1 cellular context compared by ENCODE assay signal in the genomic region with DNA sequence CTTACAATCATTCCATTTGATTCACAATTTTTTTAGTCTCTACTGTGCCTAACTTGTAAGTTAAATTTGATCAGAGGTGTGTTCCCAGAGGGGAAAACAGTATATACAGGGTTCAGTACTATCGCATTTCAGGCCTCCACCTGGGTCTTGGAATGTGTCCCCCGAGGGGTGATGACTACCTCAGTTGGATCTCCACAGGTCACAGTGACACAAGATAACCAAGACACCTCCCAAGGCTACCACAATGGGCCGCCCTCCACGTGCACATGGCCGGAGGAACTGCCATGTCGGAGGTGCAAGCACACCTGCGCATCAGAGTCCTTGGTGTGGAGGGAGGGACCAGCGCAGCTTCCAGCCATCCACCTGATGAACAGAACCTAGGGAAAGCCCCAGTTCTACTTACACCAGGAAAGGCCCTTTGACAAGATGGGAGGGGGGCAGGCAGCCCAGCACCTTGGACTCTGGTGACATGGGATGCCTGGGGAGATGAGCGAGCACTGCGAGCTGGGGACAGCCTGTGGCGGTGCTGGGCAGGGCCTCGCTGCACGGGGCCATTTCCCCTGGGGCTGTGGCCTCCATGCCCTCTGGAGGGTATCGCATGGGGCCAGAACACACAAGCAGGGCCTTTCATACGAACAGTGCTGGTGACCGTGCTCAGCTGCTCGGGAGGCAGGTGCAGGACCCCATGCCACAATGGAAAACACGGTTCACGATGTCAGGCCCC.
TF ChIP-seq lines count a peak whose summit lies in the region.

No MANE protein-coding gene starts in this region.

TF ChIP-seq in IMR-90, 13 proteins besides CTCF, POLR2A, EP300 and RAD21:
- no peak for TF ChIP-seq MAZ (IDR thresholded peaks at IDR 0.05; ENCODE audit: borderline replicate concordance, low read depth, low read length)
- TF ChIP-seq SMC3 (IDR thresholded peaks at IDR 0.05; ENCODE audit: low read depth, low read length): no peak
- no peak for TF ChIP-seq FOS (IDR thresholded peaks at IDR 0.05; ENCODE audit: low read depth, low read length)
- TF ChIP-seq MAFK (IDR thresholded peaks at IDR 0.05; ENCODE audit: low read depth, low read length): no peak
- TF ChIP-seq, protein P1, sequence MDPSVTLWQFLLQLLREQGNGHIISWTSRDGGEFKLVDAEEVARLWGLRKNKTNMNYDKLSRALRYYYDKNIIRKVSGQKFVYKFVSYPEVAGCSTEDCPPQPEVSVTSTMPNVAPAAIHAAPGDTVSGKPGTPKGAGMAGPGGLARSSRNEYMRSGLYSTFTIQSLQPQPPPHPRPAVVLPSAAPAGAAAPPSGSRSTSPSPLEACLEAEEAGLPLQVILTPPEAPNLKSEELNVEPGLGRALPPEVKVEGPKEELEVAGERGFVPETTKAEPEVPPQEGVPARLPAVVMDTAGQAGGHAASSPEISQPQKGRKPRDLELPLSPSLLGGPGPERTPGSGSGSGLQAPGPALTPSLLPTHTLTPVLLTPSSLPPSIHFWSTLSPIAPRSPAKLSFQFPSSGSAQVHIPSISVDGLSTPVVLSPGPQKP (IDR thresholded peaks at IDR 0.05; ENCODE audit: borderline replicate concordance, low read depth, low read length): no peak
- no peak for TF ChIP-seq BHLHE40 (IDR thresholded peaks at IDR 0.05; ENCODE audit: low read depth, low read length)
- no peak for TF ChIP-seq CHD1 (IDR thresholded peaks at IDR 0.05; ENCODE audit: low read depth, low read length)
- TF ChIP-seq CEBPB (IDR thresholded peaks at IDR 0.05; ENCODE audit: low read depth, low read length): no peak
- TF ChIP-seq RCOR1 (IDR thresholded peaks at IDR 0.05; ENCODE audit: insufficient replicate concordance, low read length): no peak
- TF ChIP-seq, protein P2, sequence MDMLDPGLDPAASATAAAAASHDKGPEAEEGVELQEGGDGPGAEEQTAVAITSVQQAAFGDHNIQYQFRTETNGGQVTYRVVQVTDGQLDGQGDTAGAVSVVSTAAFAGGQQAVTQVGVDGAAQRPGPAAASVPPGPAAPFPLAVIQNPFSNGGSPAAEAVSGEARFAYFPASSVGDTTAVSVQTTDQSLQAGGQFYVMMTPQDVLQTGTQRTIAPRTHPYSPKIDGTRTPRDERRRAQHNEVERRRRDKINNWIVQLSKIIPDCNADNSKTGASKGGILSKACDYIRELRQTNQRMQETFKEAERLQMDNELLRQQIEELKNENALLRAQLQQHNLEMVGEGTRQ (IDR thresholded peaks at IDR 0.05; ENCODE audit: low read depth, low read length): no peak
- TF ChIP-seq MXI1 (IDR thresholded peaks at IDR 0.05; ENCODE audit: borderline replicate concordance, low read depth, low read length): no peak
- TF ChIP-seq NFE2L2 (IDR thresholded peaks at IDR 0.05; ENCODE audit: low read depth, low read length): no peak
- no peak for TF ChIP-seq RFX5 (IDR thresholded peaks at IDR 0.05; ENCODE audit: low read depth, low read length)
TF ChIP-seq in IMR-90: peak in this region for 0.
